Comparison of ENCODE assay signal across 10 cellular contexts in genomic region chr4:160819791-160820190, GRCh38.
"Had no signal": no experiment of that assay in that cellular context is flagged by ENCODE, and none has a peak within 500 bp of the region (broad histone marks: within the 10 kb centered on the region; RNA-seq: fewer than 3 reads in every experiment).

No MANE protein-coding gene starts in this region.

- H3K4me3 Mint-ChIP-seq: HFFc6 had no signal

- H3K4me3 ChIP-seq: GM23248, HAP-1, K562 had no signal

- H3K27ac ChIP-seq: GM23248 had no signal

- FAIRE-seq: HTR-8/SVneo, K562 had no signal

- H2AFZ ChIP-seq: GM23248 had no signal

- DNase-seq: GM23248, GOT3, H7, HFFc6, IMR-90, KG1 had no signal

- H3K36me3 ChIP-seq: HAP-1 had no signal

- H3K27ac Mint-ChIP-seq: HFFc6 had no signal

- H3K9me3 ChIP-seq: HAP-1 had no signal

- ATAC-seq: HCT116, K562 had no signal

- H3K9ac ChIP-seq: GM23248 had no signal
